ENCODE assay signal across 9 cellular contexts in genomic region chr18:2979871-2980606, GRCh38.
DNase-seq lines count a peak whose midpoint lies in the region; ATAC-seq, FAIRE-seq and TF ChIP-seq lines count a peak whose summit lies in the region.
"Had no signal": no experiment of that assay in that cellular context is flagged by ENCODE, and none has a peak within 500 bp of the region (broad histone marks: within the 10 kb centered on the region; RNA-seq: fewer than 3 reads in every experiment).

No MANE protein-coding gene starts in this region.

- peaks cover 22% of the 10 kb centered on the region for H3K4me1 ChIP-seq in HAP-1

- H3K27ac ChIP-seq in caudate nucleus (ENCODE audit: low read depth, low read length), result peak overlapping the region; percentile 18

- H3K36me3 ChIP-seq in GM06990 (ENCODE audit: control insufficient read depth, insufficient read depth, low read length), result no peaks in the 10 kb centered on the region
- H3K36me3 ChIP-seq in HAP-1 (replicated peaks), result no peaks in the 10 kb centered on the region

- peaks cover 5% of the 10 kb centered on the region for H3K9me3 Mint-ChIP-seq in nephron progenitor cell

- ATAC-seq in HG02981 (IDR thresholded peaks at IDR 0.05; ENCODE audit: unreplicated experiment), result no peak

- 0 out of 2 replicates have a peak overlapping the region, but pooled peaks have one; percentile 5 for H3K4me3 ChIP-seq in GM06990 (replicated peaks; ENCODE audit: low read depth, low read length)
- no peak overlapping the region for H3K4me3 ChIP-seq in HAP-1

- peaks cover 36% of the 10 kb centered on the region for H3K36me3 Mint-ChIP-seq in nephron progenitor cell (ENCODE audit: low read depth)

- in situ Hi-C loops in HAP-1 (cut with MboI; ENCODE audit: low sequenced_read_pairs), result no loop called here

- TF ChIP-seq CTCF in GM06990 (IDR thresholded peaks at IDR 0.05; ENCODE audit: insufficient read depth, low read length, poor library complexity, severe bottlenecking), result no peak
- no peak for TF ChIP-seq CTCF in nephron progenitor cell (IDR thresholded peaks at IDR 0.05)

- H3K4me1 Mint-ChIP-seq in nephron progenitor cell, result peaks cover 69% of the 10 kb centered on the region

- H3K9me3 ChIP-seq in HAP-1, result no peaks in the 10 kb centered on the region

- no peaks in the 10 kb centered on the region for H3K27me3 Mint-ChIP-seq in nephron progenitor cell (ENCODE audit: low read depth, poor library complexity)

- peak overlapping the region; percentile 60 for H3K27ac Mint-ChIP-seq in nephron progenitor cell

- no peak overlapping the region for H3K4me3 Mint-ChIP-seq in nephron progenitor cell

- no peak for FAIRE-seq in urothelium cell line (lab: Jason Lieb, UNC)
- FAIRE-seq: endometrium had no signal

- no peak for DNase-seq in GM06990 (ENCODE audit: extremely low read depth, insufficient read length)
- DNase-seq in KG1 (lab: John Stamatoyannopoulos, UW), result peak; percentile 50
- DNase-seq in caudate nucleus (lab: John Stamatoyannopoulos, UW), result no peak
- no peak for DNase-seq in nephron progenitor cell
- DNase-seq in HAP-1 (ENCODE audit: low spot score in 2 of 2), result no peak
- no peak for DNase-seq in urothelium cell line (ENCODE audit: low spot score)
- DNase-seq in NCI-H187 treated with DMSO at 0.1 percent for 48 hours (lab: John Stamatoyannopoulos, UW), result no peak

- H3K27me3 ChIP-seq in GM06990 (replicated peaks; ENCODE audit: control insufficient read depth, insufficient read depth, low read length) (no peaks in the 10 kb centered on the region), HAP-1 (ENCODE audit: low read depth) (no peaks in the 10 kb centered on the region)
